19 cellular contexts compared by ENCODE assay signal in genomic region chr10:94890264-94891022, GRCh38. TPM values are rescaled to one million over a fixed set of nuclear protein-coding genes. Genes with fewer than 3 reads are reported as not detected.
"Had no signal": no experiment of that assay in that cellular context is flagged by ENCODE, and none has a peak within 500 bp of the region (broad histone marks: within the 10 kb centered on the region; RNA-seq: fewer than 3 reads in every experiment).

No MANE protein-coding gene starts in this region.

- H3K27ac ChIP-seq: hepatocyte, left lung, lower lobe of right lung, neural progenitor cell, ovary had no signal

- H3K27me3 ChIP-seq: hepatocyte, left lung, ovary had no signal

- H2AFZ ChIP-seq: hepatocyte, neural progenitor cell had no signal

- H3K9ac ChIP-seq: neural progenitor cell had no signal

- H3K36me3 ChIP-seq: left lung, lower lobe of right lung, neural progenitor cell, ovary had no signal

- H3K4me2 ChIP-seq: hepatocyte, neural progenitor cell, smooth muscle cell had no signal

- H3K4me1 ChIP-seq: left lung, lower lobe of right lung, neural progenitor cell had no signal

- H3K79me2 ChIP-seq: hepatocyte had no signal

- ATAC-seq: effector memory CD8-positive, alpha-beta T cell; left lung; lower lobe of right lung; natural killer cell treated with Interleukin-12 subunit alpha and Interleukin-12 subunit beta and Interleukin-15 and Interleukin-18, amount 100 ng/mL, for 72 hours; right cardiac atrium had no signal

- H3K9me3 ChIP-seq: lower lobe of right lung, ovary had no signal

- H3K4me3 ChIP-seq: hepatocyte, left lung, lower lobe of right lung, neural progenitor cell, ovary, smooth muscle cell had no signal

- DNase-seq: effector memory CD8-positive, alpha-beta T cell; foreskin melanocyte; head of caudate nucleus; left lung; lower lobe of right lung; midbrain; nucleus accumbens; ovary; right cardiac atrium; stimulated activated CD4-positive, alpha-beta T cell treated with anti-CD3 and anti-CD28 coated beads, Interleukin-2, amount 100 ng/mL, for 48 hours; stimulated activated naive CD4-positive, alpha-beta T cell treated with Interleukin-2 at 50 U/mL for 16 hours; trophoblast cell had no signal

RNA-seq across cellular contexts. Expression of gene CYP2C9, which starts 48.0 kb away (rescaled TPM):
- total RNA-seq: kidney epithelial cell; natural killer cell treated with Interleukin-12 subunit alpha and Interleukin-12 subunit beta and Interleukin-15 and Interleukin-18, amount 100 ng/mL, for 72 hours; posterior vena cava; right cardiac atrium; urinary bladder had no signal
- polyA plus RNA-seq: ovary had no signal
